ENCODE assay signal across 8 cellular contexts in genomic region chr1:231866392-231867331, GRCh38.
DNase-seq lines count a peak whose midpoint lies in the region; ATAC-seq and TF ChIP-seq lines count a peak whose summit lies in the region.

No MANE protein-coding gene starts in this region.

- CTCF ChIA-PET in WTC11 (lab: Charles Lee): interaction anchor here (0.7 to 2.4 kb wide), 8 partner anchors 8 to 276 kb away, joined by 3 to 10 read pairs (median 4); no protein-coding TSS in a partner anchor

- POLR2A ChIA-PET in WTC11 (lab: Charles Lee): interaction anchor here (0.6 kb wide), 1 partner anchor 1618 kb away, joined by 3 read pairs; no protein-coding TSS in a partner anchor

- H3K4me3 Mint-ChIP-seq in WTC11: no peak overlapping the region
- H3K4me3 Mint-ChIP-seq in central memory CD8-positive, alpha-beta T cell: no peak overlapping the region

- H3K27ac Mint-ChIP-seq in WTC11: no peak overlapping the region
- H3K27ac Mint-ChIP-seq in central memory CD8-positive, alpha-beta T cell (ENCODE audit: low read depth): no peak overlapping the region

- TF ChIP-seq CTCF in WTC11 (IDR thresholded peaks at IDR 0.05): peak; percentile 88

- ATAC-seq in WTC11 (peak; percentile 60), HG02885 (IDR thresholded peaks at IDR 0.05; ENCODE audit: poor library complexity, unreplicated experiment) (no peak)
- peak; percentile 28 for ATAC-seq in central memory CD8-positive, alpha-beta T cell (replicated peaks; ENCODE audit: extremely low read depth, poor library complexity, severe bottlenecking)

- no peaks in the 10 kb centered on the region; the same call in none of the 2 replicates for H3K27me3 Mint-ChIP-seq in WTC11 (ENCODE audit: low read depth)
- H3K27me3 Mint-ChIP-seq in central memory CD8-positive, alpha-beta T cell: no peaks in the 10 kb centered on the region

- peak; percentile 6 for DNase-seq in NK-92 treated with Interleukin-12 subunit alpha and Interleukin-12 subunit beta, amount 100 ng/mL, for 24 hours (lab: John Stamatoyannopoulos, UW)
- DNase-seq in NK-92 (lab: John Stamatoyannopoulos, UW; ENCODE audit: unreplicated experiment) (no peak), NCI-H1694 treated with DMSO at 0.1 percent for 48 hours (lab: John Stamatoyannopoulos, UW) (peak; percentile 55), WTC11 (ENCODE audit: low spot score) (peak; percentile 67), left kidney (ENCODE audit: low read depth, low spot score) (peak; percentile 88)
- DNase-seq in central memory CD8-positive, alpha-beta T cell (ENCODE audit: low spot score in 2 of 2): peak; percentile 28 to 34
- peak; percentile 36 to 54 for DNase-seq in stimulated activated CD4-positive, alpha-beta T cell treated with anti-CD3 and anti-CD28 coated beads, Interleukin-4, amount 100 ng/mL, for 4 hours

- H3K36me3 Mint-ChIP-seq in WTC11: no peaks in the 10 kb centered on the region
- H3K36me3 Mint-ChIP-seq in central memory CD8-positive, alpha-beta T cell (ENCODE audit: insufficient read depth): no peaks in the 10 kb centered on the region

- H3K9me3 Mint-ChIP-seq in WTC11: no peaks in the 10 kb centered on the region
- no peaks in the 10 kb centered on the region for H3K9me3 Mint-ChIP-seq in central memory CD8-positive, alpha-beta T cell

- H3K4me1 Mint-ChIP-seq in WTC11: peaks cover 20% of the 10 kb centered on the region
- H3K4me1 Mint-ChIP-seq in central memory CD8-positive, alpha-beta T cell: peaks cover 41% of the 10 kb centered on the region

TF ChIP-seq in WTC11, 78 proteins besides CTCF, POLR2A, EP300 and RAD21:
- no peak for TF ChIP-seq CREM (CRISPR knock-in tag; IDR thresholded peaks at IDR 0.05)
- TF ChIP-seq HMGXB4 (CRISPR knock-in tag; IDR thresholded peaks at IDR 0.05): 0 out of 2 replicates have a peak, but pooled peaks have one; percentile 35
TF ChIP-seq in WTC11: peak in this region for 1.
